1 cellular context compared by ENCODE assay signal in genomic region chr2:238595750-238596570, GRCh38.
TF ChIP-seq lines count a peak whose summit lies in the region.

No MANE protein-coding gene starts in this region.

TF ChIP-seq in HCT116, 20 proteins besides CTCF, POLR2A, EP300 and RAD21 (continued from another document):
- TF ChIP-seq REST (IDR thresholded peaks at IDR 0.05; ENCODE audit: low read depth) (no peak), EZH2phosphoT487 (IDR thresholded peaks at IDR 0.05; ENCODE audit: borderline replicate concordance) (no peak)
TF ChIP-seq in HCT116: peak in this region for 0.
